In genomic region chr4:124060261-124060918, GRCh38 we compare ENCODE assay signal across 8 cellular contexts.
DNase-seq lines count a peak whose midpoint lies in the region; ATAC-seq and TF ChIP-seq lines count a peak whose summit lies in the region.

No MANE protein-coding gene starts in this region.

- no peak overlapping the region for H2BK120ac ChIP-seq in mesendoderm (ENCODE audit: low read depth, low read length)

- ATAC-seq in GM18505 (IDR thresholded peaks at IDR 0.05; ENCODE audit: unreplicated experiment) (peak; percentile 80), HG03469 (IDR thresholded peaks at IDR 0.05; ENCODE audit: unreplicated experiment) (peak; percentile 57), HG03571 (IDR thresholded peaks at IDR 0.05; ENCODE audit: unreplicated experiment) (no peak)

- H2AK5ac ChIP-seq in mesendoderm (ENCODE audit: low read length) = no peak overlapping the region

- intact Hi-C loops in MCF 10A (cut with micrococcal nuclease) = no loop called here

- H3K27me3 Mint-ChIP-seq in MCF 10A (ENCODE audit: insufficient read depth, unreplicated experiment) = no peaks in the 10 kb centered on the region

- no peak overlapping the region for H4K8ac ChIP-seq in mesendoderm (ENCODE audit: low read depth, low read length)

- no peak overlapping the region for H3K56ac ChIP-seq in mesendoderm (ENCODE audit: low read length)

- no peak overlapping the region for H3K4me3 ChIP-seq in mesendoderm (ENCODE audit: low read length)

- H3K27ac ChIP-seq in mesendoderm (ENCODE audit: low read depth, low read length) = no peak overlapping the region

- no peaks in the 10 kb centered on the region for H3K4me1 ChIP-seq in mesendoderm (ENCODE audit: control insufficient read depth, low read depth, low read length)

- peak overlapping the region; percentile 10 for H3K4me3 Mint-ChIP-seq in MCF 10A (ENCODE audit: unreplicated experiment)

- H2BK5ac ChIP-seq in mesendoderm (ENCODE audit: low read length) = no peak overlapping the region

- H2BK15ac ChIP-seq in mesendoderm (replicated peaks; ENCODE audit: low read depth) = peak overlapping the region; percentile 57

- TF ChIP-seq CTCF in MCF 10A (IDR thresholded peaks at IDR 0.05; ENCODE audit: unreplicated experiment) = no peak

- no peaks in the 10 kb centered on the region for H3K9me3 Mint-ChIP-seq in MCF 10A (ENCODE audit: unreplicated experiment)

- no peak overlapping the region for H3K4me2 ChIP-seq in mesendoderm (ENCODE audit: low read length)

- no peak overlapping the region for H3K4ac ChIP-seq in mesendoderm (ENCODE audit: low read depth, low read length)

- H3K36me3 Mint-ChIP-seq in MCF 10A (ENCODE audit: insufficient read depth, unreplicated experiment) = no peaks in the 10 kb centered on the region

- DNase-seq in MCF 10A (ENCODE audit: unreplicated experiment) (peak; percentile 45), mesendoderm (no peak), T-helper 2 cell (no peak), GM19238 (ENCODE audit: insufficient read length, low spot score) (no peak), SHP77 (lab: John Stamatoyannopoulos, UW) (no peak)

- no peak for TF ChIP-seq POLR2A in GM18505 (IDR thresholded peaks at IDR 0.05; ENCODE audit: borderline replicate concordance, extremely low read depth, insufficient read depth, insufficient read length)

- peaks cover 13% of the 10 kb centered on the region for H3K4me1 Mint-ChIP-seq in MCF 10A (ENCODE audit: insufficient read depth, unreplicated experiment)

- H3K27ac Mint-ChIP-seq in MCF 10A (ENCODE audit: low read depth, unreplicated experiment) = peak overlapping the region; percentile 99

- H3K79me1 ChIP-seq in mesendoderm (ENCODE audit: low read length) = no peaks in the 10 kb centered on the region

- H3K79me2 ChIP-seq in mesendoderm (ENCODE audit: control insufficient read depth, insufficient read depth, low read length) = no peaks in the 10 kb centered on the region

- no peaks in the 10 kb centered on the region for H3K36me3 ChIP-seq in mesendoderm (ENCODE audit: control insufficient read depth, insufficient read depth, low read length)

- H3K23ac ChIP-seq in mesendoderm (ENCODE audit: low read length) = no peak overlapping the region

- H3K18ac ChIP-seq in mesendoderm (ENCODE audit: low read length) = no peak overlapping the region

- no peak overlapping the region for H3K9ac ChIP-seq in mesendoderm (ENCODE audit: low read length)

- WGBS in mesendoderm (ENCODE audit: extremely low coverage, insufficient coverage, low lambda C conversion rate) = no CpG with 5 or more reads among the region's 2 CpGs

- POLR2A ChIA-PET in MCF 10A (lab: Yijun Ruan, JAX) = interaction anchor here (0.7 kb wide), 1 partner anchor 664 kb away, joined by 3 read pairs; the partner anchor contains the start of gene SPRY1

- CTCF ChIA-PET in MCF 10A (lab: Yijun Ruan, JAX) = interaction anchor here (0.6 to 1.5 kb wide), 3 partner anchors 51 to 287 kb away, joined by 3 to 5 read pairs (median 3); no protein-coding TSS in a partner anchor

- no peaks in the 10 kb centered on the region for H3K27me3 ChIP-seq in mesendoderm (ENCODE audit: insufficient read depth, low read length, poor library complexity)

- TSS peak; percentile 47 for BruUV-seq in MCF 10A (replicated peaks; lab: Mats Ljungman, UMichigan)

- no peak overlapping the region for H4K5ac ChIP-seq in mesendoderm (ENCODE audit: low read length)
